8 cellular contexts compared by ENCODE assay signal in genomic region chr10:103333934-103334520, GRCh38. TPM values are rescaled to one million over a fixed set of nuclear protein-coding genes. Genes with fewer than 3 reads are reported as not detected.
DNase-seq lines count a peak whose midpoint lies in the region; ATAC-seq and TF ChIP-seq lines count a peak whose summit lies in the region.

No MANE protein-coding gene starts in this region.

- H3K9me3 ChIP-seq in BE2C (no peaks in the 10 kb centered on the region), adipocyte (ENCODE audit: control insufficient read depth, low read length) (no peaks in the 10 kb centered on the region), left lung (no peaks in the 10 kb centered on the region)

- H3K9ac ChIP-seq in adipocyte (ENCODE audit: low read length), result no peak overlapping the region

- peaks cover 31% of the 10 kb centered on the region for H3K36me3 ChIP-seq in BE2C
- peaks cover 44% of the 10 kb centered on the region for H3K36me3 ChIP-seq in adipocyte (ENCODE audit: control insufficient read depth, insufficient read depth, low read length, severe bottlenecking)
- H3K36me3 ChIP-seq in left lung, result peaks cover 0 to 67% of the 10 kb centered on the region in 2 donors

- H3K27me3 ChIP-seq in BE2C (no peaks in the 10 kb centered on the region), adipocyte (replicated peaks; ENCODE audit: control insufficient read depth, insufficient read depth, low read length) (no peaks in the 10 kb centered on the region), left lung (no peaks in the 10 kb centered on the region)

- no peak for DNase-seq in BE2C
- DNase-seq in HCEC 1CT, result peak; percentile 42
- DNase-seq in adipocyte (ENCODE audit: low read depth), result peak; percentile 71
- DNase-seq in left lung, result no peak
- no peak for DNase-seq in caudate nucleus (lab: John Stamatoyannopoulos, UW)
- DNase-seq in hypothalamus (lab: John Stamatoyannopoulos, UW), result no peak
- DNase-seq in stimulated activated CD4-positive, alpha-beta T cell treated with anti-CD3 and anti-CD28 coated beads, Interleukin-1b, Interleukin-23, amount 100 ng/mL, for 48 hours, result no peak

- no peak for ATAC-seq in left lung
- ATAC-seq in HG03139 (IDR thresholded peaks at IDR 0.05; ENCODE audit: unreplicated experiment), result no peak

- H3K27ac ChIP-seq in left lung, result no peak overlapping the region
- no peak overlapping the region for H3K27ac ChIP-seq in caudate nucleus (ENCODE audit: low read depth, low read length)

- H3K4me3 ChIP-seq in BE2C (ENCODE audit: low read depth, low read length) (no peak overlapping the region), adipocyte (ENCODE audit: low read length) (no peak overlapping the region), left lung (no peak overlapping the region)

- intact Hi-C loops in left lung (cut with DNase I), result no loop called here

- TF ChIP-seq CTCF in BE2C (IDR thresholded peaks at IDR 0.05; ENCODE audit: low read depth, low read length), result peak; percentile 58
- peak; percentile 45 to 51 for TF ChIP-seq CTCF in left lung (IDR thresholded peaks at IDR 0.05)

- H3K4me1 ChIP-seq in BE2C, result no peaks in the 10 kb centered on the region
- H3K4me1 ChIP-seq in adipocyte (ENCODE audit: control insufficient read depth, insufficient read depth, low read length), result no peaks in the 10 kb centered on the region
- H3K4me1 ChIP-seq in left lung, result no peaks in the 10 kb centered on the region

RNA-seq across cellular contexts. Expression of gene PCGF6, which starts 16.9 kb away (rescaled TPM):
- polyA plus RNA-seq in BE2C (2012; ENCODE audit: insufficient read depth, insufficient read length, low read depth), result 10.4 TPM
- 1 to 10 TPM; 7.7 to 8.5 TPM for total RNA-seq in left lung

RNA-seq across cellular contexts. Expression of gene TAF5, which starts 33.7 kb away (rescaled TPM):
- polyA plus RNA-seq in BE2C (2012; ENCODE audit: insufficient read depth, insufficient read length, low read depth), result 8.3 TPM
- total RNA-seq in left lung, result 1 to 10 TPM; 3.7 to 5.1 TPM

RNA-seq across cellular contexts. Expression of gene INA, which starts 57.1 kb away (rescaled TPM):
- polyA plus RNA-seq in BE2C (2012; ENCODE audit: insufficient read depth, insufficient read length, low read depth), result 276 TPM
- total RNA-seq in left lung, result under 1 TPM; 0.08 to 0.26 TPM

Comparison
In these comparisons a context has a peak if more than half of its experiments do, and no peak if none do; other contexts are left out.
1. DNase-seq: peak in HCEC 1CT (single experiment) and adipocyte (single experiment); none in BE2C (single experiment), left lung (0 of 2), caudate nucleus (0 of 61), hypothalamus (0 of 51) and stimulated activated CD4-positive, alpha-beta T cell treated with anti-CD3 and anti-CD28 coated beads, Interleukin-1b, Interleukin-23, amount 100 ng/mL, for 48 hours (single experiment).